In genomic region chr7:42337225-42337905, GRCh38 we compare ENCODE assay signal across 1 cellular context.
TF ChIP-seq lines count a peak whose summit lies in the region.

No MANE protein-coding gene starts in this region.

TF ChIP-seq in IMR-90, 13 proteins besides CTCF, POLR2A, EP300 and RAD21 (continued from another document):
- TF ChIP-seq USF2 (IDR thresholded peaks at IDR 0.05; ENCODE audit: low read depth, low read length) (no peak), SMC3 (IDR thresholded peaks at IDR 0.05; ENCODE audit: low read depth, low read length) (no peak), RCOR1 (IDR thresholded peaks at IDR 0.05; ENCODE audit: insufficient replicate concordance, low read length) (no peak), MAFK (IDR thresholded peaks at IDR 0.05; ENCODE audit: low read depth, low read length) (no peak), NFE2L2 (IDR thresholded peaks at IDR 0.05; ENCODE audit: low read depth, low read length) (no peak)
